ENCODE assay signal across 8 cellular contexts in genomic region chr17:44707755-44708400, GRCh38. TPM values are rescaled to one million over a fixed set of nuclear protein-coding genes. Genes with fewer than 3 reads are reported as not detected.
DNase-seq lines count a peak whose midpoint lies in the region; ATAC-seq and TF ChIP-seq lines count a peak whose summit lies in the region.

No MANE protein-coding gene starts in this region.

- peak overlapping the region; percentile 55 for H3K27ac ChIP-seq in CD8-positive, alpha-beta T cell (ENCODE audit: low read depth, low read length)
- peak overlapping the region; percentile 55 for H3K27ac ChIP-seq in epithelial cell of prostate
- H3K27ac ChIP-seq in osteoblast (ENCODE audit: low read depth, low read length) = peak overlapping the region; percentile 71

- H3K27ac Mint-ChIP-seq in CD8-positive, alpha-beta T cell = no peak overlapping the region

- peaks cover 5% of the 10 kb centered on the region for H3K4me1 Mint-ChIP-seq in CD8-positive, alpha-beta T cell (ENCODE audit: low read depth)

- TF ChIP-seq CTCF in CD8-positive, alpha-beta T cell (IDR thresholded peaks at IDR 0.05) = no peak
- TF ChIP-seq CTCF in osteoblast (IDR thresholded peaks at IDR 0.05; ENCODE audit: extremely low read depth, low read depth, low read length) = no peak

- H3K27me3 Mint-ChIP-seq in CD8-positive, alpha-beta T cell (ENCODE audit: low read depth) = peaks cover 6% of the 10 kb centered on the region

- peak overlapping the region; percentile 94 for H3K4me2 ChIP-seq in osteoblast (ENCODE audit: insufficient read depth, low read length)

- intact Hi-C loops in CD8-positive, alpha-beta T cell (cut with DNase I, micrococcal nuclease) = loop anchor here (1.0 kb wide), 2 partner anchors 19 to 67 kb away; partner anchors contain the start of gene CCDC43 (in 2 of the 2)

- peaks cover 13% of the 10 kb centered on the region for H3K4me1 ChIP-seq in CD8-positive, alpha-beta T cell (ENCODE audit: insufficient read depth, low read length)
- H3K4me1 ChIP-seq in osteoblast (ENCODE audit: insufficient read depth, low read length) = peaks cover 4% of the 10 kb centered on the region

- H3K9me3 ChIP-seq in CD8-positive, alpha-beta T cell (ENCODE audit: low read length) = no peaks in the 10 kb centered on the region
- H3K9me3 ChIP-seq in osteoblast (ENCODE audit: low read depth, low read length) = no peaks in the 10 kb centered on the region

- CTCF ChIA-PET in CD8-positive, alpha-beta T cell (lab: Charles Lee) = interaction anchor here (1.0 to 1.6 kb wide), 2 partner anchors 16 to 67 kb away, joined by 3 to 4 read pairs; no protein-coding TSS in a partner anchor

- H3K9me3 Mint-ChIP-seq in CD8-positive, alpha-beta T cell = no peaks in the 10 kb centered on the region

- H3K4me3 ChIP-seq in CD8-positive, alpha-beta T cell (ENCODE audit: low read depth, low read length) = peak overlapping the region; percentile 92
- peak overlapping the region; percentile 100 for H3K4me3 ChIP-seq in osteoblast (ENCODE audit: insufficient read depth, low read length)

- peak overlapping the region; percentile 96 for H2AFZ ChIP-seq in osteoblast (ENCODE audit: low read length)

- DNase-seq in CD8-positive, alpha-beta T cell = no peak
- DNase-seq in NCI-H69 (lab: John Stamatoyannopoulos, UW) (peak; percentile 16), epithelial cell of prostate (ENCODE audit: low read depth, low spot score) (no peak), osteoblast (ENCODE audit: insufficient read length, low spot score, missing footprints) (no peak), SKM-1 (lab: John Stamatoyannopoulos, UW; ENCODE audit: unreplicated experiment) (no peak), pons (ENCODE audit: low spot score) (no peak)

- ATAC-seq in CD8-positive, alpha-beta T cell = no peak
- ATAC-seq in activated CD4-positive, CD25-positive, alpha-beta regulatory T cell treated with anti-CD3 and anti-CD28 coated beads, Interleukin-2, amount 50 U/mL, for 24 hours = no peak
- ATAC-seq in GM19467 (IDR thresholded peaks at IDR 0.05; ENCODE audit: unreplicated experiment) = no peak

- no peaks in the 10 kb centered on the region for H3K27me3 ChIP-seq in CD8-positive, alpha-beta T cell (ENCODE audit: insufficient read depth, low read length)
- H3K27me3 ChIP-seq in osteoblast (ENCODE audit: insufficient read depth, low read length) = no peaks in the 10 kb centered on the region

- POLR2A ChIA-PET in CD8-positive, alpha-beta T cell (lab: Charles Lee) = interaction anchor here (0.9 to 3.2 kb wide), 3 partner anchors 18 to 174 kb away, joined by 3 to 25 read pairs (median 3); partner anchors contain the start of gene CCDC43

- no peaks in the 10 kb centered on the region for H3K36me3 ChIP-seq in CD8-positive, alpha-beta T cell (ENCODE audit: insufficient read depth, low read length)
- no peaks in the 10 kb centered on the region for H3K36me3 ChIP-seq in osteoblast (ENCODE audit: insufficient read depth, low read length)

- H3K36me3 Mint-ChIP-seq in CD8-positive, alpha-beta T cell = no peaks in the 10 kb centered on the region

- H4K20me1 ChIP-seq in osteoblast (ENCODE audit: insufficient read depth, low read length) = no peaks in the 10 kb centered on the region

- no peak overlapping the region for H3K4me3 Mint-ChIP-seq in CD8-positive, alpha-beta T cell

- H3K79me2 ChIP-seq in osteoblast (ENCODE audit: insufficient read depth, low read length) = peaks cover 21% of the 10 kb centered on the region

RNA-seq across cellular contexts. Expression of gene DBF4B, which starts 0.6 kb away (rescaled TPM):
- total RNA-seq in CD8-positive, alpha-beta T cell = 1 to 10 TPM in 1 of 2 experiments, under 1 TPM in 1; 0.71 to 1.3 TPM
- 2.2 and 2.7 TPM in 2 replicates for total RNA-seq in osteoblast

RNA-seq across cellular contexts. Expression of gene CCDC43, which starts 18.3 kb away (rescaled TPM):
- total RNA-seq in CD8-positive, alpha-beta T cell = 10 to 100 TPM; 39.1 TPM
- 32.1 and 36.6 TPM in 2 replicates for total RNA-seq in osteoblast

RNA-seq across cellular contexts. Expression of gene ADAM11, which starts 50.9 kb away (rescaled TPM):
- total RNA-seq in CD8-positive, alpha-beta T cell = under 1 TPM; 0.64 to 0.76 TPM
- 0.36 and 0.59 TPM in 2 replicates for total RNA-seq in osteoblast

RNA-seq across cellular contexts. Expression of gene MEIOC, which starts 51.6 kb away (rescaled TPM):
- total RNA-seq in CD8-positive, alpha-beta T cell = not detected
- under 0.01 TPM in 1 of 2 replicates, not detected in the other for total RNA-seq in osteoblast
